In genomic region chr6:3296113-3296512, GRCh38 we compare ENCODE assay signal across 14 cellular contexts.
"Had no signal": no experiment of that assay in that cellular context is flagged by ENCODE, and none has a peak within 500 bp of the region (broad histone marks: within the 10 kb centered on the region; RNA-seq: fewer than 3 reads in every experiment).

No MANE protein-coding gene starts in this region.

- H3K27ac Mint-ChIP-seq: activated CD8-positive, alpha-beta T cell treated with anti-CD3 and anti-CD28 coated beads, Interleukin-2, amount 10 ng/mL, durations not matched to agents 7 days and 5 days; activated naive CD8-positive, alpha-beta T cell; memory B cell; stimulated activated naive B cell treated with anti-CD40 and anti-IgM and Interleukin-4, amounts not matched to agents 10 μg/mL and 1 μg/mL and 100 μg/mL, for 72 hours; T-helper 1 cell treated with Interleukin-12 subunit alpha and Interleukin-12 subunit beta and Interleukin-4 antibody, amounts not matched to agents 30 μg/mL and 1 μg/mL, for 36 hours; type B pancreatic cell had no signal

- H3K4me3 Mint-ChIP-seq: activated CD8-positive, alpha-beta T cell treated with anti-CD3 and anti-CD28 coated beads, Interleukin-2, amount 10 ng/mL, durations not matched to agents 7 days and 5 days; activated naive CD8-positive, alpha-beta T cell; memory B cell; nephron progenitor cell; stimulated activated naive B cell treated with anti-CD40 and anti-IgM and Interleukin-4, amounts not matched to agents 10 μg/mL and 1 μg/mL and 100 μg/mL, for 72 hours; T-helper 1 cell treated with Interleukin-12 subunit alpha and Interleukin-12 subunit beta and Interleukin-4 antibody, amounts not matched to agents 30 μg/mL and 1 μg/mL, for 36 hours; type B pancreatic cell; WTC11 had no signal

- H3K27ac ChIP-seq: esophagus squamous epithelium had no signal

- DNase-seq: activated CD4-positive, alpha-beta T cell treated with anti-CD3 and anti-CD28 coated beads for 48 hours; activated CD8-positive, alpha-beta memory T cell treated with anti-CD3 and anti-CD28 coated beads, Interleukin-2, amount 50 U/mL, for 48 hours; activated CD8-positive, alpha-beta T cell treated with anti-CD3 and anti-CD28 coated beads, Interleukin-2, amount 10 ng/mL, durations not matched to agents 7 days and 5 days; esophagus squamous epithelium; foreskin fibroblast; nephron progenitor cell; stimulated activated CD4-positive, alpha-beta T cell treated with anti-CD3 and anti-CD28 coated beads, Interleukin-1b, Interleukin-23, amount 100 ng/mL, for 48 hours; stimulated activated naive B cell treated with anti-CD40 and anti-IgM and Interleukin-4, amounts not matched to agents 10 μg/mL and 1 μg/mL and 100 μg/mL, for 72 hours had no signal

- H3K27me3 ChIP-seq: esophagus squamous epithelium had no signal

- H3K36me3 Mint-ChIP-seq: activated naive CD8-positive, alpha-beta T cell; memory B cell; stimulated activated naive B cell treated with anti-CD40 and anti-IgM and Interleukin-4, amounts not matched to agents 10 μg/mL and 1 μg/mL and 100 μg/mL, for 72 hours had no signal

- H3K4me1 ChIP-seq: esophagus squamous epithelium had no signal

- H3K9me3 Mint-ChIP-seq: memory B cell; nephron progenitor cell; stimulated activated naive B cell treated with anti-CD40 and anti-IgM and Interleukin-4, amounts not matched to agents 10 μg/mL and 1 μg/mL and 100 μg/mL, for 72 hours; T-helper 1 cell treated with Interleukin-12 subunit alpha and Interleukin-12 subunit beta and Interleukin-4 antibody, amounts not matched to agents 30 μg/mL and 1 μg/mL, for 36 hours; type B pancreatic cell; WTC11 had no signal

- H3K9me3 ChIP-seq: esophagus squamous epithelium had no signal

- H3K4me1 Mint-ChIP-seq: memory B cell had no signal

- H3K27me3 Mint-ChIP-seq: activated naive CD8-positive, alpha-beta T cell; type B pancreatic cell had no signal

- H3K4me2 ChIP-seq: smooth muscle cell had no signal

- H3K4me3 ChIP-seq: esophagus squamous epithelium, smooth muscle cell had no signal

- ATAC-seq: activated CD8-positive, alpha-beta T cell treated with anti-CD3 and anti-CD28 coated beads, Interleukin-2, amount 10 ng/mL, durations not matched to agents 7 days and 5 days; stimulated activated naive B cell treated with anti-CD40 and anti-IgM and Interleukin-4, amounts not matched to agents 10 μg/mL and 1 μg/mL and 100 μg/mL, for 72 hours had no signal
